ENCODE assay signal across 25 cellular contexts in the genomic region with DNA sequence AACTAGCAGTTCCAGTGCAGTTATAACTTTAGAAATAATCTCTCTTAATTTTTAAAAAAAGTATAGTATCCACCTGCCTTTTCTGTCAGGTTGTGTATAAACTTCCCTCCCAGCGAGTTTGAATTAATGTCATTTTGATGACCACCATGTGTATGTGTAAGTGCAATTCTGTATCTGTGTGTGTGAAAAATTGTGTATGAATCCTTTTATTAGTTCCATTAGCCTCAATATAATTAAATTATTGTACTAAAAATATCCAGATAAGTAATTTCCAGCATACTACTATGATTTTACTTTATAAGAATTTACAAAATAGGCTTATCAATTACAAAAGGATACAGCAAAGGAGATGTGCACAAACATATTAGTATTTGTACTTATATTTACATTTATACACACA.
A peak's percentile ranks its signal among the peaks of the same experiment; 100 is the strongest.
DNase-seq lines count a peak whose midpoint lies in the region; ATAC-seq and TF ChIP-seq lines count a peak whose summit lies in the region.
"Had no signal": no experiment of that assay in that cellular context is flagged by ENCODE, and none has a peak within 500 bp of the region (broad histone marks: within the 10 kb centered on the region; RNA-seq: fewer than 3 reads in every experiment).

No MANE protein-coding gene starts in this region.

- RAD21 ChIA-PET in HCT116 (lab: Charles Lee; ENCODE audit: low non-redundant PET in 1 of 2, low total read pairs in 2 of 2, uncharacterized antibody in 2 of 2, unreplicated experiment in 2 of 2): no interaction called here

- H3K79me2 ChIP-seq in HCT116 (ENCODE audit: insufficient read depth, low read length) (no peaks in the 10 kb centered on the region), mammary epithelial cell (ENCODE audit: insufficient read depth, low read length) (no peaks in the 10 kb centered on the region)

- H3K4me3 ChIP-seq in HCT116 (replicated peaks in 1 of 2; ENCODE audit: low read depth in 1 of 2, low read length in 2 of 2): no peak overlapping the region
- no peak overlapping the region for H3K4me3 ChIP-seq in RWPE2 (ENCODE audit: severe bottlenecking)
- H3K4me3 ChIP-seq in mammary epithelial cell (replicated peaks in 1 of 3; ENCODE audit: insufficient read depth in 1 of 3, low read depth in 2 of 3, low read length in 3 of 3): no peak overlapping the region
- no peak overlapping the region for H3K4me3 ChIP-seq in body of pancreas
- H3K4me3 ChIP-seq: GM12878, MG63, SK-N-MC had no signal

- H3K4me2 ChIP-seq in HCT116 (ENCODE audit: low read length) (peak overlapping the region; percentile 39; the same call in 1 of the 2 replicates), mammary epithelial cell (ENCODE audit: insufficient read depth, low read depth, low read length) (peak overlapping the region; percentile 25)

- H3K36me3 ChIP-seq in HCT116 (ENCODE audit: control insufficient read depth in 1 of 2, insufficient read depth in 2 of 2, low read length in 2 of 2) (no peaks in the 10 kb centered on the region), RWPE2 (ENCODE audit: low read depth) (0 out of 2 replicates have a peak, but pooled peaks cover 4% of the 10 kb centered on the region), mammary epithelial cell (ENCODE audit: insufficient read depth, low read length) (no peaks in the 10 kb centered on the region), body of pancreas (replicated peaks in 1 of 2; ENCODE audit: insufficient read depth in 1 of 2, low read depth in 2 of 2) (no peaks in the 10 kb centered on the region)
- H3K36me3 ChIP-seq: MG63 had no signal

- POLR2A ChIA-PET in HCT116 (lab: Charles Lee): no interaction called here

- TF ChIP-seq RAD21 in HCT116 (IDR thresholded peaks at IDR 0.05; ENCODE audit: low read depth): no peak

- H3K4me1 ChIP-seq in HCT116 (ENCODE audit: control insufficient read depth in 1 of 2, insufficient read depth in 2 of 2, low read length in 2 of 2) (peaks cover 4 to 22% of the 10 kb centered on the region in 2 experiments; a peak in 2 of 4 replicates), RWPE2 (ENCODE audit: insufficient read depth, poor library complexity, severe bottlenecking) (peaks cover 31% of the 10 kb centered on the region), mammary epithelial cell (ENCODE audit: insufficient read depth, low read length) (peaks cover 25% of the 10 kb centered on the region), body of pancreas (no peaks in the 10 kb centered on the region)

- H2AFZ ChIP-seq in HCT116 (ENCODE audit: low read depth, low read length, poor library complexity, severe bottlenecking) (no peak overlapping the region), mammary epithelial cell (ENCODE audit: low read depth, low read length) (no peak overlapping the region)

- TF ChIP-seq CTCF in HCT116 (IDR thresholded peaks at IDR 0.05 in 2 of 3, conservative IDR thresholded peaks at IDR 0.05 in 1 of 3; ENCODE audit: borderline replicate concordance in 1 of 3, insufficient read depth in 1 of 3, low read depth in 2 of 3, low read length in 2 of 3) (no peak), RWPE2 (IDR thresholded peaks at IDR 0.05; ENCODE audit: poor library complexity, severe bottlenecking) (no peak), mammary epithelial cell (conservative IDR thresholded peaks at IDR 0.05 in 1 of 2, IDR thresholded peaks at IDR 0.05 in 1 of 2; ENCODE audit: extremely low read depth in 1 of 2, insufficient read depth in 1 of 2, low read depth in 1 of 2, low read length in 2 of 2) (no peak), body of pancreas (IDR thresholded peaks at IDR 0.05) (no peak)

- H3K9me3 ChIP-seq in HCT116 (ENCODE audit: control insufficient read depth in 1 of 2, insufficient read depth in 1 of 2, low read depth in 1 of 2, low read length in 2 of 2) (no peaks in the 10 kb centered on the region), RWPE2 (ENCODE audit: severe bottlenecking) (no peaks in the 10 kb centered on the region), mammary epithelial cell (replicated peaks; ENCODE audit: insufficient read depth, low read length) (no peaks in the 10 kb centered on the region), body of pancreas (no peaks in the 10 kb centered on the region)
- H3K9me3 ChIP-seq: MG63 had no signal

- CTCF ChIA-PET in HCT116 (lab: Charles Lee): no interaction called here
- CTCF ChIA-PET in mammary epithelial cell (lab: Charles Lee; ENCODE audit: low non-redundant PET): no interaction called here

- in situ Hi-C loops in mammary epithelial cell (cut with MboI; ENCODE audit: low sequenced_read_pairs in 2 of 2): no loop called here

- H3K27me3 ChIP-seq in HCT116 (ENCODE audit: insufficient read depth, low read length) (no peaks in the 10 kb centered on the region), RWPE2 (ENCODE audit: insufficient read depth, poor library complexity, severe bottlenecking) (no peaks in the 10 kb centered on the region), mammary epithelial cell (ENCODE audit: insufficient read depth, low read length) (no peaks in the 10 kb centered on the region), body of pancreas (no peaks in the 10 kb centered on the region)
- H3K27me3 ChIP-seq: MG63 had no signal

- BruUV-seq in HCT116 (replicated peaks; lab: Mats Ljungman, UMichigan) (no TSS peak), mammary epithelial cell (replicated peaks; lab: Mats Ljungman, UMichigan) (TSS peak; percentile 37)

- dilution Hi-C loops in mammary epithelial cell (cut with HindIII; ENCODE audit: low sequenced_read_pairs): no loop called here

- DNase-seq in HCT116 (ENCODE audit: low read depth, low spot score) (no peak), RWPE2 (ENCODE audit: low spot score) (no peak), mammary epithelial cell (no peak), body of pancreas (no peak)
- DNase-seq in activated CD4-positive, alpha-beta T cell treated with anti-CD3 and anti-CD28 coated beads for 1 hour: no peak
- DNase-seq: CD8-positive, alpha-beta T cell; DMS 273 treated with DMSO at 0.1 percent for 48 hours; DMS79; GDM1; GOT3; KBM-7; MG63; NCI-H1105 treated with DMSO at 0.1 percent for 48 hours; NCI-H146; NCI-H1930; NCI-H446 treated with DMSO at 0.1 percent for 48 hours; NCI-H526; SHP77 treated with DMSO at 0.1 percent for 48 hours had no signal

- H3K9ac ChIP-seq in HCT116 (ENCODE audit: low read length): no peak overlapping the region
- H3K9ac ChIP-seq in mammary epithelial cell (ENCODE audit: insufficient read depth, low read length): peak overlapping the region; percentile 17

- WGBS in mammary epithelial cell (ENCODE audit: low coverage, missing lambda C conversion rate): 94% methylated on average over 1 of the region's 1 CpG
- 97% methylated on average over 1 of the region's 1 CpG for WGBS in body of pancreas, 2 donors

- H3K9me2 ChIP-seq in HCT116 (ENCODE audit: insufficient read depth): no peaks in the 10 kb centered on the region

- H4K20me1 ChIP-seq in HCT116 (ENCODE audit: insufficient read depth) (no peaks in the 10 kb centered on the region), mammary epithelial cell (ENCODE audit: insufficient read depth, low read length) (no peaks in the 10 kb centered on the region)

- no peak overlapping the region for H3K27ac ChIP-seq in HCT116 (ENCODE audit: low read depth, low read length)
- peak overlapping the region; percentile 89 for H3K27ac ChIP-seq in RWPE2 (ENCODE audit: poor library complexity, severe bottlenecking)
- peak overlapping the region; percentile 86 for H3K27ac ChIP-seq in mammary epithelial cell (ENCODE audit: insufficient read depth, low read depth, low read length)
- no peak overlapping the region for H3K27ac ChIP-seq in body of pancreas
- H3K27ac ChIP-seq: C4-2B, RWPE1, SK-N-MC had no signal

- ATAC-seq in HCT116 (no peak), RWPE2 (ENCODE audit: low read depth) (no peak), HG03565 (IDR thresholded peaks at IDR 0.05; ENCODE audit: unreplicated experiment) (no peak), body of pancreas (no peak), HG02623 (IDR thresholded peaks at IDR 0.05; ENCODE audit: unreplicated experiment) (no peak)
- ATAC-seq: CD8-positive, alpha-beta T cell; GM12878; Panc1 had no signal

- intact Hi-C loops in HCT116 (cut with micrococcal nuclease): no loop called here
- intact Hi-C loops in mammary epithelial cell (cut with micrococcal nuclease): loop anchor here (10.0 kb wide), 1 partner anchor 271 kb away; no protein-coding TSS in a partner anchor
- intact Hi-C loops in body of pancreas (cut with DNase I): no loop called here

- TF ChIP-seq POLR2A in HCT116 (IDR thresholded peaks at IDR 0.05; ENCODE audit: borderline replicate concordance, extremely low read depth, insufficient read depth, insufficient read length) (no peak), body of pancreas (IDR thresholded peaks at IDR 0.05) (no peak)

TF ChIP-seq in HCT116, 20 proteins besides CTCF, POLR2A, EP300 and RAD21:
- no peak for TF ChIP-seq YY1 (IDR thresholded peaks at IDR 0.05; ENCODE audit: extremely low read depth, insufficient replicate concordance, low read depth, low read length)

Comparison
In these comparisons a context has a peak if more than half of its experiments do, and no peak if none do; other contexts are left out.
1. H3K27ac ChIP-seq: peak in RWPE2 (single experiment) and mammary epithelial cell (single experiment); none in HCT116 (single experiment) and body of pancreas (0 of 4).